17 cellular contexts compared by ENCODE assay signal in genomic region chr11:121580154-121580553, GRCh38.
DNase-seq lines count a peak whose midpoint lies in the region; ATAC-seq, FAIRE-seq and TF ChIP-seq lines count a peak whose summit lies in the region.
"Had no signal": no experiment of that assay in that cellular context is flagged by ENCODE, and none has a peak within 500 bp of the region (broad histone marks: within the 10 kb centered on the region; RNA-seq: fewer than 3 reads in every experiment).

No MANE protein-coding gene starts in this region.

- POLR2A ChIA-PET in GM12878 (lab: Charles Lee) = interaction anchor here (0.7 to 1.0 kb wide), 2 partner anchors 8 to 125 kb away, joined by 3 read pairs; no protein-coding TSS in a partner anchor

- H3K36me3 Mint-ChIP-seq in activated naive CD4-positive, alpha-beta T cell treated with anti-CD3 and anti-CD28 coated beads, Interleukin-2, amount 10 ng/mL, durations not matched to agents 7 days and 5 days = peaks cover 85% of the 10 kb centered on the region
- peaks cover 46% of the 10 kb centered on the region for H3K36me3 Mint-ChIP-seq in natural killer cell

- no peak for DNase-seq in activated naive CD4-positive, alpha-beta T cell treated with anti-CD3 and anti-CD28 coated beads, Interleukin-2, amount 10 ng/mL, durations not matched to agents 7 days and 5 days
- DNase-seq in activated naive CD4-positive, alpha-beta T cell treated with Interleukin-2 at 50 U/mL for 16 hours = no peak
- DNase-seq in DND-41 (no peak), GM12878 (ENCODE audit: low read depth, low spot score) (no peak), natural killer cell (no peak), uterus (no peak)
- DNase-seq: DMS79 treated with DMSO at 0.1 percent for 48 hours, KBM-7, NCI-H1105, NCI-H2081, NCI-H748 treated with DMSO at 0.1 percent for 48 hours had no signal

- no TSS peak for BruUV-seq in GM12878 (replicated peaks; lab: Mats Ljungman, UMichigan)

- no peak for FAIRE-seq in GM12878 (lab: Jason Lieb, UNC)
- FAIRE-seq: H54, HepG2, RCC 7860 had no signal

- no peak overlapping the region for H3K4me3 Mint-ChIP-seq in activated naive CD4-positive, alpha-beta T cell treated with anti-CD3 and anti-CD28 coated beads, Interleukin-2, amount 10 ng/mL, durations not matched to agents 7 days and 5 days
- no peak overlapping the region for H3K4me3 Mint-ChIP-seq in natural killer cell

- no peaks in the 10 kb centered on the region for H3K79me2 ChIP-seq in DND-41 (ENCODE audit: insufficient read depth, low read length)
- no peaks in the 10 kb centered on the region; the same call in 1 of the 2 replicates for H3K79me2 ChIP-seq in GM12878 (ENCODE audit: control insufficient read depth, insufficient read depth, low read length)

- WGBS in GM12878 (ENCODE audit: insufficient coverage, insufficient replicate concordance, low lambda C conversion rate, missing lambda C conversion rate) = 97% methylated on average over 4 of the region's 4 CpGs

- ATAC-seq in DND-41 (ENCODE audit: insufficient read depth, low read depth) (no peak), GM12878 (no peak), natural killer cell (no peak), HG02798 (IDR thresholded peaks at IDR 0.05; ENCODE audit: poor library complexity, unreplicated experiment) (no peak)
- ATAC-seq: HepG2, Right ventricle myocardium inferior had no signal

- H2AFZ ChIP-seq in DND-41 (ENCODE audit: low read depth, low read length) = no peak overlapping the region
- H2AFZ ChIP-seq in GM12878 (ENCODE audit: control insufficient read depth, low read depth, low read length) = no peak overlapping the region

- H3K27me3 ChIP-seq in DND-41 (ENCODE audit: insufficient read depth, low read length, poor library complexity) (no peaks in the 10 kb centered on the region), GM12878 (replicated peaks in 1 of 2; ENCODE audit: control insufficient read depth in 2 of 2, insufficient read depth in 2 of 2, low read length in 1 of 2) (no peaks in the 10 kb centered on the region), uterus (no peaks in the 10 kb centered on the region)
- H3K27me3 ChIP-seq: BLaER1 treated with 17β-estradiol and CSF1 and Interleukin-3, amounts not matched to agents 10 nM and 100 nM had no signal

- peaks cover 35% of the 10 kb centered on the region for H3K4me1 Mint-ChIP-seq in activated naive CD4-positive, alpha-beta T cell treated with anti-CD3 and anti-CD28 coated beads, Interleukin-2, amount 10 ng/mL, durations not matched to agents 7 days and 5 days
- H3K4me1 Mint-ChIP-seq in natural killer cell = peaks cover 40 to 53% of the 10 kb centered on the region in 2 donors

- H3K27ac Mint-ChIP-seq in activated naive CD4-positive, alpha-beta T cell treated with anti-CD3 and anti-CD28 coated beads, Interleukin-2, amount 10 ng/mL, durations not matched to agents 7 days and 5 days = peak overlapping the region; percentile 42
- H3K27ac Mint-ChIP-seq in natural killer cell = peak overlapping the region; percentile 52 to 87

- SMC1A ChIA-PET in GM12878 (lab: Charles Lee; ENCODE audit: uncharacterized antibody, unreplicated experiment) = interaction anchor here (0.8 kb wide), 2 partner anchors 17 to 123 kb away, joined by 3 to 5 read pairs; no protein-coding TSS in a partner anchor

- no peak for TF ChIP-seq EP300 in GM12878 (IDR thresholded peaks at IDR 0.05; ENCODE audit: borderline replicate concordance in 1 of 2, control insufficient read depth in 1 of 2, low read depth in 2 of 2, low read length in 2 of 2)

- RAD21 ChIA-PET in GM12878 (lab: Charles Lee; ENCODE audit: unreplicated experiment) = interaction anchor here (0.8 kb wide), 1 partner anchor 152 kb away, joined by 3 read pairs; no protein-coding TSS in a partner anchor

- H3K4me3 ChIP-seq in DND-41 (ENCODE audit: low read depth in 1 of 2, low read length in 2 of 2) (no peak overlapping the region), GM12878 (no peak overlapping the region), uterus (no peak overlapping the region)
- H3K4me3 ChIP-seq: BLaER1 treated with 17β-estradiol and CSF1 and Interleukin-3, amounts not matched to agents 10 nM and 100 nM had no signal

- H3K4me2 ChIP-seq in DND-41 (ENCODE audit: insufficient read depth, low read length) = no peak overlapping the region
- no peak overlapping the region for H3K4me2 ChIP-seq in GM12878 (ENCODE audit: control insufficient read depth, insufficient read depth)
- H3K4me2 ChIP-seq: BLaER1 treated with 17β-estradiol and CSF1 and Interleukin-3, amounts not matched to agents 10 nM and 100 nM had no signal

- intact Hi-C loops in GM12878 (cut with micrococcal nuclease; ENCODE audit: unreplicated experiment) = no loop called here
- intact Hi-C loops in natural killer cell (cut with micrococcal nuclease) = no loop called here
- intact Hi-C loops in uterus (cut with DNase I; ENCODE audit: low total_unique reads) = no loop called here

- H3K9me3 Mint-ChIP-seq in activated naive CD4-positive, alpha-beta T cell treated with anti-CD3 and anti-CD28 coated beads, Interleukin-2, amount 10 ng/mL, durations not matched to agents 7 days and 5 days = peaks cover 5% of the 10 kb centered on the region
- peaks cover 0 to 8% of the 10 kb centered on the region in 2 donors for H3K9me3 Mint-ChIP-seq in natural killer cell

- H3K27ac ChIP-seq in DND-41 (ENCODE audit: low read length) = 0 out of 2 replicates have a peak overlapping the region, but pooled peaks have one; percentile 3
- no peak overlapping the region for H3K27ac ChIP-seq in GM12878 (ENCODE audit: control insufficient read depth, insufficient read depth)
- no peak overlapping the region for H3K27ac ChIP-seq in uterus

- H4K20me1 ChIP-seq in DND-41 (ENCODE audit: insufficient read depth, low read length) (no peaks in the 10 kb centered on the region), GM12878 (ENCODE audit: control insufficient read depth, insufficient read depth) (no peaks in the 10 kb centered on the region)
- H4K20me1 ChIP-seq: BLaER1 treated with 17β-estradiol and CSF1 and Interleukin-3, amounts not matched to agents 10 nM and 100 nM had no signal

- CTCF ChIA-PET in activated naive CD4-positive, alpha-beta T cell treated with anti-CD3 and anti-CD28 coated beads, Interleukin-2, amount 10 ng/mL, durations not matched to agents 7 days and 5 days (lab: Charles Lee) = interaction anchor here (0.9 to 2.8 kb wide), 3 partner anchors 11 to 268 kb away, joined by 3 to 15 read pairs (median 3); no protein-coding TSS in a partner anchor
- CTCF ChIA-PET in GM12878 (lab: Yijun Ruan, JAX) = interaction anchor here (0.8 to 2.4 kb wide), 3 partner anchors 11 to 386 kb away, joined by 3 to 9 read pairs (median 3); no protein-coding TSS in a partner anchor

- H3K36me3 ChIP-seq in DND-41 (ENCODE audit: insufficient read depth, low read length) = peaks cover 84% of the 10 kb centered on the region
- H3K36me3 ChIP-seq in GM12878 (ENCODE audit: control insufficient read depth in 2 of 2, insufficient read depth in 2 of 2, low read length in 1 of 2) = peaks cover 21 to 56% of the 10 kb centered on the region in 2 experiments
- no peaks in the 10 kb centered on the region for H3K36me3 ChIP-seq in uterus

- H3K27me3 Mint-ChIP-seq in activated naive CD4-positive, alpha-beta T cell treated with anti-CD3 and anti-CD28 coated beads, Interleukin-2, amount 10 ng/mL, durations not matched to agents 7 days and 5 days = no peaks in the 10 kb centered on the region
- no peaks in the 10 kb centered on the region for H3K27me3 Mint-ChIP-seq in natural killer cell (ENCODE audit: low read depth in 2 of 2)

- in situ Hi-C loops in GM12878 (cut with MboI) = no loop called here

- no peak for TF ChIP-seq RAD21 in GM12878 (IDR thresholded peaks at IDR 0.05; ENCODE audit: insufficient read depth, low read depth, low read length)

- no peak for TF ChIP-seq POLR2A in GM12878 (IDR thresholded peaks at IDR 0.05; ENCODE audit: low read depth, low read length)
- TF ChIP-seq POLR2A in uterus (IDR thresholded peaks at IDR 0.05) = no peak

- no peak for TF ChIP-seq CTCF in DND-41 (IDR thresholded peaks at IDR 0.05; ENCODE audit: borderline replicate concordance, extremely low read depth, low read length, poor library complexity, severe bottlenecking)
- TF ChIP-seq CTCF in GM12878 (IDR thresholded peaks at IDR 0.05 in 2 of 3, conservative IDR thresholded peaks at IDR 0.05 in 1 of 3; ENCODE audit: control insufficient read depth in 2 of 3, extremely low read depth in 1 of 3, insufficient read depth in 1 of 3, low read depth in 3 of 3, low read length in 3 of 3) = no peak
- no peak for TF ChIP-seq CTCF in natural killer cell (IDR thresholded peaks at IDR 0.05)
- no peak for TF ChIP-seq CTCF in uterus (IDR thresholded peaks at IDR 0.05)

- H3K4me1 ChIP-seq in DND-41 (ENCODE audit: insufficient read depth, low read length) = peaks cover 36% of the 10 kb centered on the region
- H3K4me1 ChIP-seq in GM12878 (ENCODE audit: control insufficient read depth, insufficient read depth, low read length) = peaks cover 27% of the 10 kb centered on the region
- H3K4me1 ChIP-seq in uterus = peaks cover 0 to 9% of the 10 kb centered on the region in 2 donors

- no peak overlapping the region for H3K9ac ChIP-seq in DND-41 (ENCODE audit: low read depth, low read length)
- H3K9ac ChIP-seq in GM12878 (ENCODE audit: control insufficient read depth, insufficient read depth, low read length) = no peak overlapping the region
- H3K9ac ChIP-seq: BLaER1 treated with 17β-estradiol and CSF1 and Interleukin-3, amounts not matched to agents 10 nM and 100 nM had no signal

- H3K9me3 ChIP-seq in DND-41 (ENCODE audit: insufficient read depth, low read length, severe bottlenecking) (peaks cover 8% of the 10 kb centered on the region), GM12878 (replicated peaks; ENCODE audit: control insufficient read depth, insufficient read depth, low read length) (peaks cover 8% of the 10 kb centered on the region), uterus (no peaks in the 10 kb centered on the region)

TF ChIP-seq in GM12878, 131 proteins besides CTCF, POLR2A, EP300 and RAD21 (continues in another document):
- no peak for TF ChIP-seq NFYA (IDR thresholded peaks at IDR 0.05; ENCODE audit: borderline replicate concordance, low read depth, low read length)
